7 cellular contexts compared by ENCODE assay signal in genomic region chr3:178119608-178120295, GRCh38.
DNase-seq lines count a peak whose midpoint lies in the region; ATAC-seq lines count a peak whose summit lies in the region.
"Not testable (repeated sequence)": the region's sequence is repeated elsewhere in the genome, so short reads cannot be mapped to it uniquely, and the experiment has no call there.

No MANE protein-coding gene starts in this region.

- WGBS in GM23248 (ENCODE audit: low coverage in 1 of 2, low lambda C conversion rate in 2 of 2, missing lambda C conversion rate in 2 of 2), 2 experiments = 61 to 69% methylated on average over 5 to 6 of the region's 6 CpGs

- H3K27ac ChIP-seq in GM23248 (peak overlapping the region; percentile 29; the same call in 1 of the 2 replicates), cingulate gyrus (ENCODE audit: low read depth, low read length) (peak overlapping the region; percentile 23)

- H3K36me3 ChIP-seq in GM23248 (ENCODE audit: low read depth) = not testable (repeated sequence)

- intact Hi-C loops in sciatic nerve (cut with DNase I) = not testable (repeated sequence)

- ATAC-seq in sciatic nerve = peak; percentile 26

- not testable (repeated sequence) for H3K4me3 ChIP-seq in GM23248

- H3K9me2 ChIP-seq in GM23248 (ENCODE audit: insufficient read depth) = not testable (repeated sequence)

- H3F3A ChIP-seq in GM23248 (ENCODE audit: insufficient read depth) = peaks cover 13% of the 10 kb centered on the region

- H3K4me1 ChIP-seq in GM23248 (ENCODE audit: insufficient read depth) = not testable (repeated sequence)

- H3K9ac ChIP-seq in GM23248 = not testable (repeated sequence)

- H3K9me3 ChIP-seq in GM23248 (ENCODE audit: low read depth) = not testable (repeated sequence)

- peak overlapping the region; percentile 54 for H3K4me2 ChIP-seq in GM23248 (ENCODE audit: unreplicated experiment)

- H3K79me2 ChIP-seq in GM23248 (ENCODE audit: insufficient read depth) = not testable (repeated sequence)

- in situ Hi-C loops in GM23248 (cut with MboI) = not testable (repeated sequence)

- DNase-seq in GM23248 (peak; percentile 69), T1000 (lab: John Stamatoyannopoulos, UW) (peak; percentile 20), amniotic epithelial cell (ENCODE audit: low read depth) (peak; percentile 89), fibroblast of the conjunctiva (ENCODE audit: low read depth) (peak; percentile 42), kidney tubule cell (ENCODE audit: low spot score) (peak; percentile 76)
- not testable (repeated sequence) for DNase-seq in sciatic nerve (ENCODE audit: low spot score)

- H2AFZ ChIP-seq in GM23248 = not testable (repeated sequence)

- not testable (repeated sequence) for H4K20me1 ChIP-seq in GM23248 (ENCODE audit: insufficient read depth)

- H3K27me3 ChIP-seq in GM23248 (replicated peaks; ENCODE audit: insufficient read depth) = not testable (repeated sequence)
